Comparison of ENCODE assay signal across 7 cellular contexts in genomic region chr11:67774175-67774574, GRCh38.
DNase-seq lines count a peak whose midpoint lies in the region; ATAC-seq lines count a peak whose summit lies in the region.
"Not testable (repeated sequence)": the region's sequence is repeated elsewhere in the genome, so short reads cannot be mapped to it uniquely, and the experiment has no call there.

No MANE protein-coding gene starts in this region.

- not testable (repeated sequence) for H4K20me1 ChIP-seq in Karpas-422 (ENCODE audit: insufficient read depth, low read depth, low read length)

- not testable (repeated sequence) for H3K9me2 ChIP-seq in Karpas-422 (replicated peaks; ENCODE audit: insufficient read depth, low read length)

- not testable (repeated sequence) for H2AFZ ChIP-seq in Karpas-422 (ENCODE audit: low read length)

- H3K9me3 ChIP-seq in Karpas-422 (ENCODE audit: low read length): not testable (repeated sequence)

- not testable (repeated sequence) for H3K79me2 ChIP-seq in Karpas-422 (ENCODE audit: low read length)

- not testable (repeated sequence) for H3K27me3 ChIP-seq in Karpas-422 (ENCODE audit: low read length)

- H3K9ac ChIP-seq in Karpas-422 (ENCODE audit: low read length): not testable (repeated sequence)

- not testable (repeated sequence) for H3K4me3 ChIP-seq in Karpas-422 (ENCODE audit: low read length)

- H3K36me3 ChIP-seq in Karpas-422 (ENCODE audit: insufficient read depth, low read length): not testable (repeated sequence)

- peaks cover 18% of the 10 kb centered on the region for H3K4me1 ChIP-seq in Karpas-422 (ENCODE audit: low read length)

- H3K4me2 ChIP-seq in Karpas-422 (ENCODE audit: low read depth, low read length, poor library complexity, severe bottlenecking): not testable (repeated sequence)

- ATAC-seq in Right ventricle myocardium inferior: peak; percentile 64
- ATAC-seq in left ventricle myocardium superior: peak; percentile 81

- H3K27ac ChIP-seq in Karpas-422 (ENCODE audit: low read length): not testable (repeated sequence)

- intact Hi-C loops in Right ventricle myocardium inferior (cut with DNase I); left ventricle myocardium superior (cut with micrococcal nuclease): not testable (repeated sequence)

- DNase-seq in COLO668 (lab: John Stamatoyannopoulos, UW; ENCODE audit: unreplicated experiment) (peak; percentile 53), Karpas-422 (peak; percentile 51), NCI-H1417 treated with DMSO at 0.1 percent for 48 hours (lab: John Stamatoyannopoulos, UW) (peak; percentile 5), NCI-H345 (lab: John Stamatoyannopoulos, UW) (peak; percentile 86), NCI-H82 treated with DMSO at 0.1 percent for 48 hours (lab: John Stamatoyannopoulos, UW; ENCODE audit: unreplicated experiment) (peak; percentile 48), left ventricle myocardium superior (peak; percentile 63)
- not testable (repeated sequence) for DNase-seq in Right ventricle myocardium inferior (ENCODE audit: missing footprints)
